8 cellular contexts compared by ENCODE assay signal in genomic region chr11:22244986-22245592, GRCh38. TPM values are rescaled to one million over a fixed set of nuclear protein-coding genes. Genes with fewer than 3 reads are reported as not detected.
A peak's percentile ranks its signal among the peaks of the same experiment; 100 is the strongest.
DNase-seq lines count a peak whose midpoint lies in the region; ATAC-seq and TF ChIP-seq lines count a peak whose summit lies in the region.

No MANE protein-coding gene starts in this region.

- no peaks in the 10 kb centered on the region for H3K9me3 Mint-ChIP-seq in immature natural killer cell

- no peaks in the 10 kb centered on the region for H3K36me3 Mint-ChIP-seq in immature natural killer cell

- H3K27ac Mint-ChIP-seq in immature natural killer cell = no peak overlapping the region

- ATAC-seq in GM19463 (IDR thresholded peaks at IDR 0.05; ENCODE audit: unreplicated experiment) (peak; percentile 91), HG03442 (IDR thresholded peaks at IDR 0.05; ENCODE audit: unreplicated experiment) (peak; percentile 96)

- DNase-seq in GM03348 (ENCODE audit: low spot score) = peak; percentile 42
- peak; percentile 27 to 52 for DNase-seq in NOMO-1 (lab: John Stamatoyannopoulos, UW; ENCODE audit: unreplicated experiment in 2 of 2)
- DNase-seq in astrocyte of the spinal cord (ENCODE audit: low read depth, low spot score) = peak; percentile 37
- peak in 2 of 3 donors; percentile 1 to 5 for DNase-seq in immature natural killer cell
- DNase-seq in stimulated activated CD4-positive, alpha-beta T cell treated with anti-CD3 and anti-CD28 coated beads, Interleukin-4, amount 100 ng/mL, for 1 hour = peak; percentile 2
- DNase-seq in NCI-H128 (lab: John Stamatoyannopoulos, UW; ENCODE audit: unreplicated experiment) = no peak

- H3K4me3 Mint-ChIP-seq in immature natural killer cell = no peak overlapping the region

- H3K27me3 Mint-ChIP-seq in immature natural killer cell (ENCODE audit: low read depth in 3 of 3) = peaks cover 0 to 5% (median 0%) of the 10 kb centered on the region in 3 donors

- in situ Hi-C loops in astrocyte of the spinal cord (cut with HindIII; ENCODE audit: low sequenced_read_pairs) = no loop called here

- TF ChIP-seq CTCF in astrocyte of the spinal cord (IDR thresholded peaks at IDR 0.05; ENCODE audit: low read depth, low read length) = peak; percentile 69

- H3K4me1 Mint-ChIP-seq in immature natural killer cell = no peaks in the 10 kb centered on the region

- H3K4me3 ChIP-seq in astrocyte of the spinal cord (ENCODE audit: low read depth, low read length) = no peak overlapping the region

RNA-seq across cellular contexts. Expression of gene ANO5, which starts 52.2 kb away (rescaled TPM):
- under 1 TPM in 2 of 3 donors, not detected in 1; 0.07 to 0.09 TPM for polyA plus RNA-seq in immature natural killer cell
